Comparison of ENCODE assay signal across 1 cellular context in genomic region chr2:127163090-127163406, GRCh38. TPM values are rescaled to one million over a fixed set of nuclear protein-coding genes. Genes with fewer than 3 reads are reported as not detected.
"Had no signal": no experiment of that assay in that cellular context is flagged by ENCODE, and none has a peak within 500 bp of the region (broad histone marks: within the 10 kb centered on the region; RNA-seq: fewer than 3 reads in every experiment).

No MANE protein-coding gene starts in this region.

RNA-seq across cellular contexts. Expression of gene CYP27C1, which starts 57.1 kb away (rescaled TPM):
- total RNA-seq: GM12878 had no signal
